Comparison of ENCODE assay signal across 1 cellular context in the genomic region with DNA sequence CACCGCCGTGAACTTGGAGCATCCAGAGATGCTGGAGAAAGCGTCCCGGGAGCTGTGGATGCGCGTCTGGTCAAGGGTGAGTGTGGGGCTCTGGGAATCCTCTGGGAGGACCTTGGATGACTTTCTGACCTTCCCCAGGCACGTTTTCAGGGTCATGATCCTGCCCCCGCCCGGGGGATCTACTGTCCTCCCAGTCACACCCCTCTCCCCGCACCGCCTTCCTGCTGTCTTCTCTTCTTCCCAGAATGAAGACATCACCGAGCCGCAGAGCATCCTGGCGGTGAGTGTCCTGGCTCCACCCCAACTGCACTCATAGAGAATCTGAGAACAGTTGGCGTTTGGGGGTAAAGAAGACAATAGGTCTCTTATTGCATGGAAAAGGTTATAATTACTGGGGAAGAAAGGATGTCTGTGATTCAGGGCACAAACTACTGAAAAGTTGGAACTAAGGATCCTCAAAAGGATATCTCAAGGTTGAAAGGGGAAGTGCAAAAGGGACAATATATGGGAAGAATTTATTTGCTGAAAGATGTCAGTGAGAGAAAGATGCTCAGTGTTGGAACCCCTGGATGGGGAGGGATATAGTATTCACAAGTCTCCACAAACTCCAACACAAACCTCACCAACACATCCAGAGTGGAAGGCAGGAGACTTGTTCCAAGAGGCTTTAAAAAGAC.
TF ChIP-seq lines count a peak whose summit lies in the region.

No MANE protein-coding gene starts in this region.

TF ChIP-seq in SK-N-SH, 30 proteins besides CTCF, POLR2A, EP300 and RAD21 (continued from another document):
- TF ChIP-seq TAF1 (IDR thresholded peaks at IDR 0.05; ENCODE audit: borderline replicate concordance, low read depth, low read length) (no peak), ELF1 (IDR thresholded peaks at IDR 0.05) (no peak)
